14 cellular contexts compared by ENCODE assay signal in the genomic region with DNA sequence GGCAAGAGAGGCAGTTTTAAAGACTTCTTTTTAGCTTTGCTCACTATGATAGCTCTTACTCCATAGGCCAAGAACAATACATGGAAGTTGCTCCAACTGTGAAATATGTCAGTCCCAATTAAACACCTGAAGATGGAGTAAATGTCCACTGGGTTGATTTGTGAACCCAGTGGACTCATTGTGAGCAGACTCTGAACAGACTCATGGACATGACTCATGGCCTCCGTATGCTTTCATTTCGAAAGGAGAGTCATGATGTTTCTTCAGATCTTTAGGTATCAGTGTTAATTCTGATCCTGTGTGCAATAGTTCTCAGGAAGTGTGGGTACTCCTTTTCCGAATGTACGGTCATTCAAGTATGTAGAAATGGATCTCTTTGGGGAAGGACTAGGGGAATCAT. TPM values are rescaled to one million over a fixed set of nuclear protein-coding genes. Genes with fewer than 3 reads are reported as not detected.
A peak's percentile ranks its signal among the peaks of the same experiment; 100 is the strongest.
DNase-seq lines count a peak whose midpoint lies in the region; ATAC-seq and TF ChIP-seq lines count a peak whose summit lies in the region.
"Had no signal": no experiment of that assay in that cellular context is flagged by ENCODE, and none has a peak within 500 bp of the region (broad histone marks: within the 10 kb centered on the region; RNA-seq: fewer than 3 reads in every experiment).

No MANE protein-coding gene starts in this region.

- H3K27me3 ChIP-seq in IMR-90 (ENCODE audit: control insufficient read depth, insufficient read depth, low read length) (no peaks in the 10 kb centered on the region), mammary epithelial cell (ENCODE audit: insufficient read depth, low read length) (no peaks in the 10 kb centered on the region), mesenchymal stem cell (ENCODE audit: control insufficient read depth in 1 of 2, insufficient read depth in 1 of 2, low read length in 2 of 2) (no peaks in the 10 kb centered on the region)
- H3K27me3 ChIP-seq: tibial nerve had no signal

- intact Hi-C loops in IMR-90 (cut with micrococcal nuclease): no loop called here
- intact Hi-C loops in mammary epithelial cell (cut with micrococcal nuclease): loop anchor here (1.0 kb wide), 1 partner anchor 65 kb away; no protein-coding TSS in a partner anchor
- intact Hi-C loops in left cardiac atrium (cut with DNase I): no loop called here

- no peak for TF ChIP-seq POLR2A in IMR-90 (IDR thresholded peaks at IDR 0.05; ENCODE audit: low read depth, low read length)

- H3K4ac ChIP-seq in IMR-90 (ENCODE audit: low read depth, low read length) (no peak overlapping the region), mesenchymal stem cell (ENCODE audit: low read depth in 1 of 2, low read length in 2 of 2) (no peak overlapping the region)

- peak overlapping the region; percentile 65; the same call in 1 of the 2 replicates for H3K4me2 ChIP-seq in IMR-90 (ENCODE audit: low read depth, low read length)
- H3K4me2 ChIP-seq in mammary epithelial cell (ENCODE audit: insufficient read depth, low read depth, low read length): peak overlapping the region; percentile 20
- no peak overlapping the region for H3K4me2 ChIP-seq in mesenchymal stem cell (ENCODE audit: low read length, poor library complexity, severe bottlenecking)

- H2BK120ac ChIP-seq in IMR-90 (ENCODE audit: low read depth, low read length) (0 out of 2 replicates have a peak overlapping the region, but pooled peaks have one; percentile 9), mesenchymal stem cell (ENCODE audit: low read depth, low read length) (no peak overlapping the region)

- no TSS peak for BruUV-seq in IMR-90 (replicated peaks; lab: Mats Ljungman, UMichigan)
- BruUV-seq in mammary epithelial cell (replicated peaks; lab: Mats Ljungman, UMichigan): no TSS peak

- no peaks in the 10 kb centered on the region for H4K20me1 ChIP-seq in IMR-90 (ENCODE audit: insufficient read depth, low read length)
- no peaks in the 10 kb centered on the region for H4K20me1 ChIP-seq in mammary epithelial cell (ENCODE audit: insufficient read depth, low read length)

- H3K27ac ChIP-seq in IMR-90 (ENCODE audit: insufficient read depth, low read length) (no peak overlapping the region), mammary epithelial cell (ENCODE audit: insufficient read depth, low read depth, low read length) (peak overlapping the region; percentile 30), mesenchymal stem cell (ENCODE audit: low read length, poor library complexity, severe bottlenecking) (no peak overlapping the region)
- H3K27ac ChIP-seq: 22Rv1, tibial nerve had no signal

- no peaks in the 10 kb centered on the region for H3K79me2 ChIP-seq in mammary epithelial cell (ENCODE audit: insufficient read depth, low read length)

- H3K23ac ChIP-seq in IMR-90 (ENCODE audit: low read depth, low read length) (no peak overlapping the region), mesenchymal stem cell (ENCODE audit: low read length in 2 of 2) (no peak overlapping the region)

- H2AFZ ChIP-seq in IMR-90 (replicated peaks; ENCODE audit: low read length, poor library complexity) (no peak overlapping the region), mammary epithelial cell (ENCODE audit: low read depth, low read length) (peak overlapping the region; percentile 54), mesenchymal stem cell (ENCODE audit: low read depth, low read length) (no peak overlapping the region)

- in situ Hi-C loops in IMR-90 (cut with MboI; ENCODE audit: low sequenced_read_pairs) (no loop called here), mammary epithelial cell (cut with MboI; ENCODE audit: low sequenced_read_pairs in 2 of 2) (no loop called here)

- H2AK9ac ChIP-seq in IMR-90 (replicated peaks; ENCODE audit: low read depth, low read length, poor library complexity): no peak overlapping the region

- no peaks in the 10 kb centered on the region for H3K79me1 ChIP-seq in IMR-90 (ENCODE audit: low read depth in 1 of 2, low read length in 2 of 2)
- H3K79me1 ChIP-seq in mesenchymal stem cell (replicated peaks; ENCODE audit: low read length, poor library complexity, severe bottlenecking): no peaks in the 10 kb centered on the region

- H2BK15ac ChIP-seq in IMR-90 (ENCODE audit: low read depth, low read length) (no peak overlapping the region), mesenchymal stem cell (ENCODE audit: low read depth, poor library complexity, severe bottlenecking) (no peak overlapping the region)

- H3K9me3 ChIP-seq in IMR-90 (ENCODE audit: control insufficient read depth, insufficient read depth, low read length) (no peaks in the 10 kb centered on the region), mammary epithelial cell (replicated peaks; ENCODE audit: insufficient read depth, low read length) (no peaks in the 10 kb centered on the region), mesenchymal stem cell (ENCODE audit: control insufficient read depth, low read length) (no peaks in the 10 kb centered on the region)
- H3K9me3 ChIP-seq: tibial nerve had no signal

- WGBS in IMR-90 (ENCODE audit: extremely low coverage in 2 of 2, insufficient read length in 1 of 2), 2 experiments: 60% methylated on average over 2 of the region's 4 CpGs; no CpG with 5 or more reads in 1 of the 2 experiments
- 39% methylated on average over 4 of the region's 4 CpGs for WGBS in mammary epithelial cell (ENCODE audit: low coverage, missing lambda C conversion rate)
- 80% methylated on average over 4 of the region's 4 CpGs for WGBS in mesenchymal stem cell

- CTCF ChIA-PET in IMR-90 (lab: Yijun Ruan, JAX): no interaction called here
- CTCF ChIA-PET in mammary epithelial cell (lab: Charles Lee; ENCODE audit: low non-redundant PET): interaction anchor here (0.6 kb wide), 1 partner anchor 65 kb away, joined by 6 read pairs; no protein-coding TSS in a partner anchor
- CTCF ChIA-PET in HEK293T (lab: Yijun Ruan, JAX): no interaction called here

- POLR2A ChIA-PET in IMR-90 (lab: Charles Lee; ENCODE audit: unreplicated experiment) (no interaction called here), HEK293T (lab: Yijun Ruan, JAX) (no interaction called here)

- 0 out of 2 replicates have a peak overlapping the region, but pooled peaks have one; percentile 34 for H2BK20ac ChIP-seq in IMR-90 (ENCODE audit: low read depth, low read length)

- H4K5ac ChIP-seq in IMR-90 (ENCODE audit: low read depth, low read length): no peak overlapping the region

- TF ChIP-seq RAD21 in IMR-90 (IDR thresholded peaks at IDR 0.05; ENCODE audit: low read length): no peak

- H3K36me3 ChIP-seq in IMR-90 (ENCODE audit: control insufficient read depth, insufficient read depth, low read length) (no peaks in the 10 kb centered on the region), mammary epithelial cell (ENCODE audit: insufficient read depth, low read length) (no peaks in the 10 kb centered on the region), mesenchymal stem cell (ENCODE audit: control insufficient read depth in 1 of 2, insufficient read depth in 2 of 2, low read depth in 1 of 2, low read length in 2 of 2) (no peaks in the 10 kb centered on the region)
- H3K36me3 ChIP-seq: tibial nerve had no signal

- no peak overlapping the region for H2AK5ac ChIP-seq in IMR-90 (ENCODE audit: low read depth, low read length)
- H2AK5ac ChIP-seq in mesenchymal stem cell (ENCODE audit: low read length, severe bottlenecking): no peak overlapping the region

- H3K4me1 ChIP-seq in IMR-90 (ENCODE audit: control insufficient read depth, insufficient read depth, low read length) (peaks cover 9% of the 10 kb centered on the region), mammary epithelial cell (ENCODE audit: insufficient read depth, low read length) (peaks cover 6% of the 10 kb centered on the region), mesenchymal stem cell (ENCODE audit: control insufficient read depth, insufficient read depth, low read depth, low read length) (no peaks in the 10 kb centered on the region)

- no peak overlapping the region for H3K9ac ChIP-seq in IMR-90 (ENCODE audit: low read depth, low read length)
- H3K9ac ChIP-seq in mammary epithelial cell (ENCODE audit: insufficient read depth, low read length): no peak overlapping the region
- no peak overlapping the region for H3K9ac ChIP-seq in mesenchymal stem cell (ENCODE audit: low read length)

- no peak overlapping the region for H3K4me3 ChIP-seq in IMR-90 (ENCODE audit: insufficient read depth, low read depth, low read length)
- no peak overlapping the region for H3K4me3 ChIP-seq in mammary epithelial cell (replicated peaks in 1 of 3; ENCODE audit: insufficient read depth in 1 of 3, low read depth in 2 of 3, low read length in 3 of 3)
- H3K4me3 ChIP-seq in mesenchymal stem cell (ENCODE audit: insufficient read depth in 1 of 2, low read depth in 1 of 2, low read length in 2 of 2): no peak overlapping the region
- H3K4me3 ChIP-seq: tibial nerve had no signal

- ATAC-seq in IMR-90 (ENCODE audit: low read depth) (peak; percentile 60), left cardiac atrium (no peak)

- H3K9me1 ChIP-seq in IMR-90 (ENCODE audit: insufficient read depth, low read length): peaks cover 5% of the 10 kb centered on the region

- H4K8ac ChIP-seq in IMR-90 (ENCODE audit: low read depth in 2 of 2, low read length in 2 of 2): no peak overlapping the region
- no peak overlapping the region for H4K8ac ChIP-seq in mesenchymal stem cell (ENCODE audit: low read length)

- TF ChIP-seq CTCF in IMR-90 (conservative IDR thresholded peaks at IDR 0.05; ENCODE audit: low read depth, low read length): no peak
- TF ChIP-seq CTCF in mammary epithelial cell (conservative IDR thresholded peaks at IDR 0.05 in 1 of 2, IDR thresholded peaks at IDR 0.05 in 1 of 2; ENCODE audit: extremely low read depth in 1 of 2, insufficient read depth in 1 of 2, low read depth in 1 of 2, low read length in 2 of 2): peak in 1 of 2 donors; percentile 39

- no peak overlapping the region for H4K91ac ChIP-seq in IMR-90 (ENCODE audit: insufficient read depth, low read depth, low read length)
- no peak overlapping the region for H4K91ac ChIP-seq in mesenchymal stem cell (ENCODE audit: low read length)

- H2BK5ac ChIP-seq in IMR-90 (ENCODE audit: low read depth, low read length, poor library complexity, severe bottlenecking) (peak overlapping the region; percentile 51), mesenchymal stem cell (ENCODE audit: low read depth, low read length, poor library complexity, severe bottlenecking) (no peak overlapping the region)

- dilution Hi-C loops in IMR-90 (cut with HindIII; ENCODE audit: low sequenced_read_pairs, unreplicated experiment) (no loop called here), mammary epithelial cell (cut with HindIII; ENCODE audit: low sequenced_read_pairs) (no loop called here)

- H3K14ac ChIP-seq in IMR-90 (replicated peaks; ENCODE audit: low read depth, low read length) (0 out of 2 replicates have a peak overlapping the region, but pooled peaks have one; percentile 30), mesenchymal stem cell (ENCODE audit: low read length in 2 of 2) (no peak overlapping the region)

- DNase-seq in DMS53 (lab: John Stamatoyannopoulos, UW) (peak; percentile 52), DMS53 treated with DMSO at 0.1 percent for 48 hours (lab: John Stamatoyannopoulos, UW; ENCODE audit: unreplicated experiment) (no peak), IMR-90 (peak; percentile 85), mammary epithelial cell (peak; percentile 92), mesenchymal stem cell (peak; percentile 36), left cardiac atrium (no peak), OCI-M1 (lab: John Stamatoyannopoulos, UW) (no peak), HEK293T (ENCODE audit: extremely low spot score) (no peak)
- DNase-seq: amniotic stem cell; NCI-H1105; NCI-H524; stimulated activated CD4-positive, alpha-beta T cell treated with anti-CD3 and anti-CD28 coated beads, Interleukin-12 subunit alpha, Interleukin-12 subunit beta, amount 100 ng/mL, for 4 hours had no signal

- no peak overlapping the region for H2BK12ac ChIP-seq in mesenchymal stem cell (ENCODE audit: low read length in 2 of 2)

- H3K18ac ChIP-seq in IMR-90 (ENCODE audit: low read depth, low read length) (peak overlapping the region; percentile 22; the same call in 1 of the 2 replicates), mesenchymal stem cell (ENCODE audit: low read depth in 1 of 2, low read length in 2 of 2) (no peak overlapping the region)

- H3K56ac ChIP-seq in IMR-90 (ENCODE audit: extremely low read depth, insufficient read depth, low read length): no peak overlapping the region

RNA-seq across cellular contexts. Expression of a gene that starts 5.4 kb away (rescaled TPM):
- total RNA-seq in IMR-90 (2012; rRNA removed) (17.9 and 21.1 TPM in 2 replicates), mammary epithelial cell (10 to 100 TPM; 10.8 to 17.4 TPM), left cardiac atrium (10 to 100 TPM; 13.7 to 14.7 TPM)
- polyA plus RNA-seq in IMR-90 (2012; rRNA removed) (3.5 and 4.5 TPM in 2 replicates), mammary epithelial cell (2.4 TPM)
- 0.32 and 0.71 TPM in 2 replicates for polyA plus RNA-seq in IMR-90 (2012; cell fraction: cytosol; rRNA removed)
- polyA plus RNA-seq in IMR-90 (2012; cell fraction: nucleus; rRNA removed; ENCODE audit: low replicate concordance): 0.60 and 5.3 TPM in 2 replicates
- polyA minus RNA-seq in mammary epithelial cell: 2.2 TPM
- 14.3 TPM for polyA plus RNA-seq in mesenchymal stem cell (2013, experiment 1 of 2)
- 14.1 TPM for polyA plus RNA-seq in mesenchymal stem cell (2013, experiment 2 of 2)

Comparison
In these comparisons a context has a peak if more than half of its experiments do, and no peak if none do; other contexts are left out.
1. DNase-seq: peak in DMS53 (single experiment), IMR-90 (single experiment), mammary epithelial cell (single experiment) and mesenchymal stem cell (single experiment); none in DMS53 treated with DMSO at 0.1 percent for 48 hours (single experiment), left cardiac atrium (single experiment), OCI-M1 (single experiment) and HEK293T (single experiment).